ENCODE assay signal across 22 cellular contexts in genomic region chr10:11186330-11186729, GRCh38.
DNase-seq lines count a peak whose midpoint lies in the region; ATAC-seq and TF ChIP-seq lines count a peak whose summit lies in the region.
"Had no signal": no experiment of that assay in that cellular context is flagged by ENCODE, and none has a peak within 500 bp of the region (broad histone marks: within the 10 kb centered on the region; RNA-seq: fewer than 3 reads in every experiment).

No MANE protein-coding gene starts in this region.

- DNase-seq in activated CD4-positive, alpha-beta T cell treated with anti-CD3 and anti-CD28 coated beads, Interleukin-2, amount 10 ng/mL, durations not matched to agents 24 days and 14 days: no peak
- no peak for DNase-seq in activated CD4-positive, alpha-beta T cell treated with anti-CD3 and anti-CD28 coated beads for 48 hours
- no peak for DNase-seq in CD4-positive, alpha-beta T cell
- DNase-seq in activated B cell treated with CpG ODN at 0.5 μM for 24 hours (no peak), lower lobe of right lung (no peak), NCI-H524 (lab: John Stamatoyannopoulos, UW) (no peak)
- DNase-seq: activated CD4-positive, alpha-beta T cell treated with anti-CD3 and anti-CD28 coated beads for 4 hours; anterior cingulate cortex; central memory CD4-positive, alpha-beta T cell; foreskin melanocyte; hypothalamus; islet precursor cell; MG63; NCI-H146; NCI-H2171; NCI-H526; right lobe of liver had no signal

- POLR2A ChIA-PET in CD4-positive, alpha-beta T cell (lab: Charles Lee): no interaction called here
- POLR2A ChIA-PET in activated B cell treated with CpG ODN at 0.5 μM for 24 hours (lab: Charles Lee): interaction anchor here (0.6 to 0.7 kb wide), 2 partner anchors 10 to 28 kb away, joined by 6 to 7 read pairs; no protein-coding TSS in a partner anchor

- CTCF ChIA-PET in CD4-positive, alpha-beta T cell (lab: Charles Lee): interaction anchor here (1.2 kb wide), 1 partner anchor 84 kb away, joined by 4 read pairs; no protein-coding TSS in a partner anchor
- CTCF ChIA-PET in activated B cell treated with CpG ODN at 0.5 μM for 24 hours (lab: Charles Lee): no interaction called here

- H3K4me1 ChIP-seq in lower lobe of right lung: peaks cover 39% of the 10 kb centered on the region
- H3K4me1 ChIP-seq: A549, parathyroid adenoma, right lobe of liver had no signal

- no peaks in the 10 kb centered on the region for H3K27me3 ChIP-seq in CD4-positive, alpha-beta T cell (ENCODE audit: control insufficient read depth, insufficient read depth, low read length)
- H3K27me3 ChIP-seq in lower lobe of right lung (ENCODE audit: low read depth): no peaks in the 10 kb centered on the region
- H3K27me3 ChIP-seq: BLaER1, MG63, right lobe of liver had no signal

- intact Hi-C loops in activated CD4-positive, alpha-beta T cell treated with anti-CD3 and anti-CD28 coated beads, Interleukin-2, amount 10 ng/mL, durations not matched to agents 24 days and 14 days (cut with micrococcal nuclease): loop anchor here (1.0 kb wide), 1 partner anchor 11 kb away; no protein-coding TSS in a partner anchor
- intact Hi-C loops in CD4-positive, alpha-beta T cell (cut with DNase I, micrococcal nuclease): no loop called here
- intact Hi-C loops in activated B cell treated with CpG ODN at 0.5 μM for 24 hours (cut with micrococcal nuclease): loop anchor here (1.0 kb wide), 1 partner anchor 8 kb away; no protein-coding TSS in a partner anchor
- intact Hi-C loops in dendritic cell treated with granulocyte-macrophage colony-stimulating factor and Interleukin-4, amounts not matched to agents 40 ng/mL and 50 ng/mL, for 4 days (cut with micrococcal nuclease): no loop called here
- intact Hi-C loops in lower lobe of right lung (cut with DNase I): no loop called here

- peaks cover 10% of the 10 kb centered on the region for H3K9me3 Mint-ChIP-seq in activated CD4-positive, alpha-beta T cell treated with anti-CD3 and anti-CD28 coated beads, Interleukin-2, amount 10 ng/mL, durations not matched to agents 24 days and 14 days
- H3K9me3 Mint-ChIP-seq in CD4-positive, alpha-beta T cell: peaks cover 3% of the 10 kb centered on the region
- H3K9me3 Mint-ChIP-seq in activated B cell treated with CpG ODN at 0.5 μM for 24 hours: peaks cover 6% of the 10 kb centered on the region
- H3K9me3 Mint-ChIP-seq in dendritic cell treated with granulocyte-macrophage colony-stimulating factor and Interleukin-4, amounts not matched to agents 40 ng/mL and 50 ng/mL, for 4 days: peaks cover 8% of the 10 kb centered on the region

- no peak for ATAC-seq in CD4-positive, alpha-beta T cell (ENCODE audit: poor library complexity)
- ATAC-seq in activated B cell treated with CpG ODN at 0.5 μM for 24 hours (ENCODE audit: low read depth) (no peak), lower lobe of right lung (no peak), HG02885 (IDR thresholded peaks at IDR 0.05; ENCODE audit: poor library complexity, unreplicated experiment) (no peak)
- ATAC-seq: A549, right lobe of liver had no signal

- peak overlapping the region; percentile 24 for H3K4me3 Mint-ChIP-seq in activated CD4-positive, alpha-beta T cell treated with anti-CD3 and anti-CD28 coated beads, Interleukin-2, amount 10 ng/mL, durations not matched to agents 24 days and 14 days
- H3K4me3 Mint-ChIP-seq in CD4-positive, alpha-beta T cell: peak overlapping the region; percentile 59
- no peak overlapping the region for H3K4me3 Mint-ChIP-seq in activated B cell treated with CpG ODN at 0.5 μM for 24 hours
- no peak overlapping the region for H3K4me3 Mint-ChIP-seq in dendritic cell treated with granulocyte-macrophage colony-stimulating factor and Interleukin-4, amounts not matched to agents 40 ng/mL and 50 ng/mL, for 4 days

- TF ChIP-seq CTCF in CD4-positive, alpha-beta T cell (IDR thresholded peaks at IDR 0.05): no peak
- TF ChIP-seq CTCF in activated B cell treated with CpG ODN at 0.5 μM for 24 hours (IDR thresholded peaks at IDR 0.05) (no peak), lower lobe of right lung (IDR thresholded peaks at IDR 0.05) (no peak)

- H3K36me3 Mint-ChIP-seq in activated CD4-positive, alpha-beta T cell treated with anti-CD3 and anti-CD28 coated beads, Interleukin-2, amount 10 ng/mL, durations not matched to agents 24 days and 14 days (ENCODE audit: low read depth): peaks cover 92% of the 10 kb centered on the region
- H3K36me3 Mint-ChIP-seq in CD4-positive, alpha-beta T cell (ENCODE audit: low read depth): peaks cover 99% of the 10 kb centered on the region
- H3K36me3 Mint-ChIP-seq in activated B cell treated with CpG ODN at 0.5 μM for 24 hours (ENCODE audit: low read depth): peaks cover 90% of the 10 kb centered on the region
- H3K36me3 Mint-ChIP-seq in dendritic cell treated with granulocyte-macrophage colony-stimulating factor and Interleukin-4, amounts not matched to agents 40 ng/mL and 50 ng/mL, for 4 days (ENCODE audit: low read depth): peaks cover 85% of the 10 kb centered on the region

- peaks cover 13% of the 10 kb centered on the region for H3K9me3 ChIP-seq in CD4-positive, alpha-beta T cell (ENCODE audit: control insufficient read depth, low read length)
- peaks cover 10% of the 10 kb centered on the region for H3K9me3 ChIP-seq in lower lobe of right lung
- H3K9me3 ChIP-seq: A549, MG63, right lobe of liver had no signal

- H3K27ac ChIP-seq in CD4-positive, alpha-beta T cell (ENCODE audit: low read depth, low read length): no peak overlapping the region
- no peak overlapping the region for H3K27ac ChIP-seq in lower lobe of right lung
- H3K27ac ChIP-seq: A549, BLaER1, parathyroid adenoma, right lobe of liver had no signal

- no peaks in the 10 kb centered on the region for H3K27me3 Mint-ChIP-seq in activated CD4-positive, alpha-beta T cell treated with anti-CD3 and anti-CD28 coated beads, Interleukin-2, amount 10 ng/mL, durations not matched to agents 24 days and 14 days
- H3K27me3 Mint-ChIP-seq in CD4-positive, alpha-beta T cell: no peaks in the 10 kb centered on the region
- H3K27me3 Mint-ChIP-seq in activated B cell treated with CpG ODN at 0.5 μM for 24 hours: no peaks in the 10 kb centered on the region
- H3K27me3 Mint-ChIP-seq in dendritic cell treated with granulocyte-macrophage colony-stimulating factor and Interleukin-4, amounts not matched to agents 40 ng/mL and 50 ng/mL, for 4 days: no peaks in the 10 kb centered on the region

- peaks cover 82% of the 10 kb centered on the region for H3K4me1 Mint-ChIP-seq in activated CD4-positive, alpha-beta T cell treated with anti-CD3 and anti-CD28 coated beads, Interleukin-2, amount 10 ng/mL, durations not matched to agents 24 days and 14 days
- peaks cover 98% of the 10 kb centered on the region for H3K4me1 Mint-ChIP-seq in CD4-positive, alpha-beta T cell (ENCODE audit: low read depth)
- peaks cover 87% of the 10 kb centered on the region for H3K4me1 Mint-ChIP-seq in activated B cell treated with CpG ODN at 0.5 μM for 24 hours
- H3K4me1 Mint-ChIP-seq in dendritic cell treated with granulocyte-macrophage colony-stimulating factor and Interleukin-4, amounts not matched to agents 40 ng/mL and 50 ng/mL, for 4 days (ENCODE audit: low read depth): peaks cover 91% of the 10 kb centered on the region

- H3K36me3 ChIP-seq in lower lobe of right lung: peaks cover 12% of the 10 kb centered on the region
- H3K36me3 ChIP-seq: MG63, right lobe of liver had no signal

- no peak overlapping the region for H3K4me3 ChIP-seq in lower lobe of right lung
- H3K4me3 ChIP-seq: A549, BLaER1, MG63, right lobe of liver had no signal

- peak overlapping the region; percentile 18 for H3K27ac Mint-ChIP-seq in activated CD4-positive, alpha-beta T cell treated with anti-CD3 and anti-CD28 coated beads, Interleukin-2, amount 10 ng/mL, durations not matched to agents 24 days and 14 days
- no peak overlapping the region for H3K27ac Mint-ChIP-seq in CD4-positive, alpha-beta T cell
- peak overlapping the region; percentile 14 for H3K27ac Mint-ChIP-seq in activated B cell treated with CpG ODN at 0.5 μM for 24 hours
- H3K27ac Mint-ChIP-seq in dendritic cell treated with granulocyte-macrophage colony-stimulating factor and Interleukin-4, amounts not matched to agents 40 ng/mL and 50 ng/mL, for 4 days: peak overlapping the region; percentile 30

Comparison
In these comparisons a context has a peak if more than half of its experiments do, and no peak if none do; other contexts are left out.
1. H3K4me3 Mint-ChIP-seq: peak in activated CD4-positive, alpha-beta T cell treated with anti-CD3 and anti-CD28 coated beads, Interleukin-2, amount 10 ng/mL, durations not matched to agents 24 days and 14 days (single experiment) and CD4-positive, alpha-beta T cell (single experiment); none in activated B cell treated with CpG ODN at 0.5 μM for 24 hours (single experiment) and dendritic cell treated with granulocyte-macrophage colony-stimulating factor and Interleukin-4, amounts not matched to agents 40 ng/mL and 50 ng/mL, for 4 days (single experiment).
2. intact Hi-C loops: an anchor here in activated CD4-positive, alpha-beta T cell treated with anti-CD3 and anti-CD28 coated beads, Interleukin-2, amount 10 ng/mL, durations not matched to agents 24 days and 14 days (1.0 kb wide) and activated B cell treated with CpG ODN at 0.5 μM for 24 hours (1.0 kb wide); none called in CD4-positive, alpha-beta T cell, dendritic cell treated with granulocyte-macrophage colony-stimulating factor and Interleukin-4, amounts not matched to agents 40 ng/mL and 50 ng/mL, for 4 days and lower lobe of right lung.